ENCODE assay signal across 8 cellular contexts in the genomic region with DNA sequence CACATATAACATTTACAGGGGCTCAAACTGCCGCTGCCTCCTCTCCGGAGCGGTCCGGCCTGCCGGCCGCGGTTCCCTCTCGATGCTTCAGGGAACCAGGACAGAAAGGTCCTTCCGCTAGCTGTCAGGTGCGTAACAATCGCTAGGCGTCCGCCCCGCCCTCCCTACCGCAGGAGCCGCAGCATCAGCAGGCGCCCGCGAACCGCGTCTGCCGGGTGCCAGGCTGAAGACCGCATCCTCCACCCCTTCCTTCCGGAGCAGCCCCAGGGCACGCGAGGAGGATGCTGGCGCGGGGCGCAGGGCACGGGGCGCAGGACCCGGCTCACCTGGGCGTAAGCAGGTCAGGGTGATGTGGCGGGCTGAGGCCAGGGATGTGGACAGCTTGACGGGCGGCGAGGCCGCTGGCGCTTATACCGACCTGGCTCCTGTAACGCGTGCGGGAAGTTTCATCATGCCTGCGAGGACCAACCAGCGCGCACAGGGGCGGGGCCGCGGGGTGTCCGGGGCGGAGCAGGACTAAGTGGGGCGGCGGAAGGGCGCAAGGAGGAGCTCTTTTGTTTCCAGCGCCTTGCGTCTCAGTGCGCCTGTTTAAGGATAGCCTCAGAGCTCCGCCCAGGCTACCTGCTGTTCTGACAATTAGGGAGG. TPM values are rescaled to one million over a fixed set of nuclear protein-coding genes. Genes with fewer than 3 reads are reported as not detected.
DNase-seq lines count a peak whose midpoint lies in the region; ATAC-seq and TF ChIP-seq lines count a peak whose summit lies in the region.

A gene with protein sequence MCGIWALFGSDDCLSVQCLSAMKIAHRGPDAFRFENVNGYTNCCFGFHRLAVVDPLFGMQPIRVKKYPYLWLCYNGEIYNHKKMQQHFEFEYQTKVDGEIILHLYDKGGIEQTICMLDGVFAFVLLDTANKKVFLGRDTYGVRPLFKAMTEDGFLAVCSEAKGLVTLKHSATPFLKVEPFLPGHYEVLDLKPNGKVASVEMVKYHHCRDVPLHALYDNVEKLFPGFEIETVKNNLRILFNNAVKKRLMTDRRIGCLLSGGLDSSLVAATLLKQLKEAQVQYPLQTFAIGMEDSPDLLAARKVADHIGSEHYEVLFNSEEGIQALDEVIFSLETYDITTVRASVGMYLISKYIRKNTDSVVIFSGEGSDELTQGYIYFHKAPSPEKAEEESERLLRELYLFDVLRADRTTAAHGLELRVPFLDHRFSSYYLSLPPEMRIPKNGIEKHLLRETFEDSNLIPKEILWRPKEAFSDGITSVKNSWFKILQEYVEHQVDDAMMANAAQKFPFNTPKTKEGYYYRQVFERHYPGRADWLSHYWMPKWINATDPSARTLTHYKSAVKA (minus strand): TSS at position 384 of the 645 bp plus-strand sequence. CDS start 3,252 bp downstream, outside the sequence.

- under 1% methylated on average over 58 of the region's 58 CpGs for WGBS in right cardiac atrium

- TF ChIP-seq CTCF in uterus (IDR thresholded peaks at IDR 0.05) = peak in 1 of 4 experiments; percentile 3

- H3K9me3 ChIP-seq in right cardiac atrium (ENCODE audit: control insufficient read depth, low read length) (no peaks in the 10 kb centered on the region), uterus (no peaks in the 10 kb centered on the region)

- H3K27ac ChIP-seq in right cardiac atrium (ENCODE audit: low read length) = no peak within 1 kb of the TSS
- H3K27ac ChIP-seq in uterus = peak within 1 kb of the TSS; percentile 53 to 81

- H3K36me3 ChIP-seq in uterus = no peaks in the 10 kb centered on the region

- H3K4me3 ChIP-seq in right cardiac atrium (ENCODE audit: low read length) = peak within 1 kb of the TSS; percentile 48
- H3K4me3 ChIP-seq in uterus = peak within 1 kb of the TSS; percentile 65 to 89

- intact Hi-C loops in T-helper 2 cell treated with Interferon-gamma antibody and Interleukin-4, amounts not matched to agents 100 ng/mL and 5 ng/mL, for 36 hours (cut with micrococcal nuclease) = loop anchor here (1.0 to 5.0 kb wide), 7 partner anchors 55 to 1550 kb away; a partner anchor contains a TSS
- intact Hi-C loops in right cardiac atrium (cut with DNase I) (no loop called here), uterus (cut with DNase I; ENCODE audit: low total_unique reads) (no loop called here)

- H3K27me3 ChIP-seq in right cardiac atrium (ENCODE audit: control insufficient read depth, insufficient read depth) (no peaks in the 10 kb centered on the region), uterus (no peaks in the 10 kb centered on the region)

- DNase-seq in NCI-H187 (lab: John Stamatoyannopoulos, UW) (peak; percentile 92 to 95), anterior cingulate cortex (lab: John Stamatoyannopoulos, UW) (peak; percentile 41 to 95 (median 88)), right cardiac atrium (peak; percentile 90 to 96 (median 95)), pulmonary artery endothelial cell (ENCODE audit: low read depth, low spot score) (peak; percentile 39), uterus (peak; percentile 89 to 92)

- peak; percentile 40 to 76 for TF ChIP-seq POLR2A in uterus (IDR thresholded peaks at IDR 0.05)

- peak; percentile 99 for ATAC-seq in GM18498 (IDR thresholded peaks at IDR 0.05; ENCODE audit: unreplicated experiment)
- ATAC-seq in HG02885 (IDR thresholded peaks at IDR 0.05; ENCODE audit: poor library complexity, unreplicated experiment) = peak; percentile 99
- ATAC-seq in right cardiac atrium = peak; percentile 100

- H3K4me1 ChIP-seq in right cardiac atrium (ENCODE audit: control insufficient read depth, insufficient read depth, low read length) (no peaks in the 10 kb centered on the region), uterus (no peaks in the 10 kb centered on the region)

RNA-seq across cellular contexts. Expression of the gene that starts here (rescaled TPM):
- total RNA-seq in T-helper 2 cell treated with Interferon-gamma antibody and Interleukin-4, amounts not matched to agents 100 ng/mL and 5 ng/mL, for 36 hours = 53.9 and 56.5 TPM in 2 replicates
- total RNA-seq in right cardiac atrium (10 to 100 TPM; 13.0 to 16.5 (median 14.8) TPM), pulmonary artery endothelial cell (8.5 and 17.0 TPM in 2 replicates), uterus (10 to 100 TPM in 3 of 4 donors, not detected in 1; 10.9 to 20.3 (median 16.7) TPM)
- polyA plus RNA-seq in right cardiac atrium = 18.6 TPM

Comparison
In these comparisons a context has a peak if more than half of its experiments do, and no peak if none do; other contexts are left out.
1. DNase-seq: peak in every context shown above with its lines; median percentile 95 in right cardiac atrium; 94 in NCI-H187; 90 in uterus; 88 in anterior cingulate cortex; 39 in pulmonary artery endothelial cell.